Comparison of ENCODE assay signal across 23 cellular contexts in the genomic region with DNA sequence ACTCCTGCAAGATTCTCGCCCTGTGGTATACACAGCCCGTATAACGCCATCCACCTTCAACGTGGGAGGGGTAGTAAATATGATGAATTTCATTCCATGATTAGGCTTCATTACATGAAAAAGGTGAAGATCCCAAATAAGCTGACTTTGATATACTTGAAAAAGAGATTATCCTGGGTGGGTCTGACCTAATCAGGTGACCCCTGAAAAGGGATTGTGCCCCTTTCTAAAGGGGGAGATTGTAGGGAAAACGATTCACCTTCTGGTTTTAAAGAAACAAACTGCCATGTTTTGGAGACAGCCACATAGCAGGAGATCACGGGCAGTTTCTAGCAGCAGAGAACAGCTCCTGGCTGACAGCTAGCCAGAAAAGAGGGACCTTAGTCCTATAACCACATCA.
"Had no signal": no experiment of that assay in that cellular context is flagged by ENCODE, and none has a peak within 500 bp of the region (broad histone marks: within the 10 kb centered on the region; RNA-seq: fewer than 3 reads in every experiment).

No MANE protein-coding gene starts in this region.

- H3K9me3 ChIP-seq: esophagus squamous epithelium, neutrophil, thyroid gland had no signal

- H3K27me3 ChIP-seq: esophagus squamous epithelium, heart left ventricle, hepatocyte, neutrophil, right atrium auricular region, thyroid gland had no signal

- H3K79me2 ChIP-seq: hepatocyte, parathyroid adenoma had no signal

- H3K9ac ChIP-seq: parathyroid adenoma had no signal

- H3K4me3 ChIP-seq: coronary artery, esophagus squamous epithelium, heart left ventricle, hepatocyte, lung, right atrium auricular region, smooth muscle cell, thyroid gland had no signal

- DNase-seq: dermis blood vessel endothelial cell; effector memory CD4-positive, alpha-beta T cell; erythroblast; esophagus squamous epithelium; mesendoderm; midbrain; naive thymus-derived CD8-positive, alpha-beta T cell; stimulated activated CD4-positive, alpha-beta T cell treated with anti-CD3 and anti-CD28 coated beads, Interleukin-12 subunit alpha, Interleukin-12 subunit beta, amount 100 ng/mL, for 4 hours; stimulated activated CD4-positive, alpha-beta T cell treated with anti-CD3 and anti-CD28 coated beads, Interleukin-1b, Interleukin-23, amount 100 ng/mL, for 48 hours; stimulated activated CD4-positive, alpha-beta T cell treated with anti-CD3 and anti-CD28 coated beads, Interleukin-4, amount 100 ng/mL, for 1 hour; stimulated activated CD8-positive, alpha-beta memory T cell treated with anti-CD3 and anti-CD28 coated beads, Interleukin-4, amount 100 ng/mL, for 48 hours; stimulated activated naive CD4-positive, alpha-beta T cell; stimulated activated naive CD8-positive, alpha-beta T cell treated with anti-CD3 and anti-CD28 coated beads, Interleukin-15, amount 100 ng/mL, for 72 hours; thyroid gland had no signal

- H2AFZ ChIP-seq: hepatocyte, parathyroid adenoma had no signal

- H3K36me3 ChIP-seq: esophagus squamous epithelium, heart left ventricle, neutrophil, right atrium auricular region, thyroid gland had no signal

- H3K27ac ChIP-seq: coronary artery, esophagus squamous epithelium, hepatocyte, neutrophil, parathyroid adenoma, thyroid gland had no signal

- H3K4me1 ChIP-seq: esophagus squamous epithelium, parathyroid adenoma, thyroid gland had no signal

- H3K4me2 ChIP-seq: hepatocyte, smooth muscle cell had no signal

- ATAC-seq: left lobe of liver; naive thymus-derived CD8-positive, alpha-beta T cell; stimulated activated naive CD8-positive, alpha-beta T cell treated with anti-CD3 and anti-CD28 coated beads, Interleukin-15, amount 100 ng/mL, for 72 hours had no signal
